11 cellular contexts compared by ENCODE assay signal in the genomic region with DNA sequence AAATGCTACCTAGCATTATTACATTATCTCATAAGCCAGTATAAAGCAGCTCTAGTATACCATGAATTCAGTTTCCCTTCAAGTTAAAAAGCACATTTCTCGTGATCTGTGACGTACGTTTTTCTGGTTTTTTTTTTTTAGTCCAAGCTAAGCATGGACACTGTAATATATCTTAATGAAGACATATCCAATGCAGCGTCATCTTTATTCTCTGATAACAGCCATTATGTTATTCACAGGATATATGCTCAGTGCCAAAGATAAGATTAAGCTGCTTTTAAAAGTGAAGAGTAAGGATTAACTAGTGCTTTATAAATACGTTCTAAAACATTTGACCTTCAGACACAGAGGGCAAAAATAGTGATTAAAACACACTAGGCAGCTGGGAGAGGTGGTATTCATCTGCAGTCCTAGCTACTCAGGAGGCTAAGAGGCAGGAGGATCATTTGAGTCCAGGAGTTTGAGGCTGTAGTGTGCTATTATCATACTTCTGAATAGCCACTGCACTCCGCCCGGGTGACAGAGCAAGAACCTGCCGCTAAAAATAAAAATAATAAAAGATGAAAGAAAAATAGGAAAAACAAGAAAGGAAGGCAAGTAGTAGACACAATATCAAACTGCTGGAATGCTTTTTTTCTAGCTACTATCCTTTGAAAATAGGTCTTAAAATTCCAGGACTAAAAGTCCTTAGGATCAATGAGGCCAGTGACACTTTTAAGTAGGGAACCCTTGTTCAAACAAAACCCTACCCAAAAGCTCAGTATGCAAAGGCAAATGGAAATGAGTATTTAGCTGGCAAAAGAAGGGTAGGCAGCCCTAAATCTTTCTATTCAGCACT. TPM values are rescaled to one million over a fixed set of nuclear protein-coding genes. Genes with fewer than 3 reads are reported as not detected.
DNase-seq lines count a peak whose midpoint lies in the region; ATAC-seq and TF ChIP-seq lines count a peak whose summit lies in the region.
"Had no signal": no experiment of that assay in that cellular context is flagged by ENCODE, and none has a peak within 500 bp of the region (broad histone marks: within the 10 kb centered on the region; RNA-seq: fewer than 3 reads in every experiment).

No MANE protein-coding gene starts in this region.

- no peak for ATAC-seq in DND-41 (ENCODE audit: insufficient read depth, low read depth)
- ATAC-seq in heart right ventricle: peak in 4 of 8 donors; percentile 2 to 26 (median 11)

- no peaks in the 10 kb centered on the region for H3K27me3 Mint-ChIP-seq in activated T-helper 1 cell treated with anti-CD3 and anti-CD28 coated beads, Interleukin-12 subunit alpha, Interleukin-12 subunit beta, Interleukin-2, Interleukin-4 antibody, amounts not matched to agents 30 ng/mL and 10 ng/mL and 1 ng/mL, durations not matched to agents 14 hours and 24 hours and 36 hours (ENCODE audit: insufficient read depth)

- H4K20me1 ChIP-seq in DND-41 (ENCODE audit: insufficient read depth, low read length): peaks cover 61% of the 10 kb centered on the region

- H2AFZ ChIP-seq in DND-41 (ENCODE audit: low read depth, low read length): no peak overlapping the region

- 0 out of 2 replicates have a peak overlapping the region, but pooled peaks have one; percentile 24 for H3K4me2 ChIP-seq in DND-41 (ENCODE audit: insufficient read depth, low read length)

- intact Hi-C loops in activated T-helper 1 cell treated with anti-CD3 and anti-CD28 coated beads, Interleukin-12 subunit alpha, Interleukin-12 subunit beta, Interleukin-2, Interleukin-4 antibody, amounts not matched to agents 30 ng/mL and 10 ng/mL and 1 ng/mL, durations not matched to agents 14 hours and 24 hours and 36 hours (cut with micrococcal nuclease): no loop called here
- intact Hi-C loops in heart right ventricle (cut with DNase I): loop anchor here in 1 of 10 donors (5.0 kb wide), 1 partner anchor 36 kb away; no protein-coding TSS in a partner anchor

- H3K4me1 Mint-ChIP-seq in activated T-helper 1 cell treated with anti-CD3 and anti-CD28 coated beads, Interleukin-12 subunit alpha, Interleukin-12 subunit beta, Interleukin-2, Interleukin-4 antibody, amounts not matched to agents 30 ng/mL and 10 ng/mL and 1 ng/mL, durations not matched to agents 14 hours and 24 hours and 36 hours (ENCODE audit: low read depth): peaks cover 53% of the 10 kb centered on the region

- H3K4me3 ChIP-seq in DND-41 (ENCODE audit: low read depth in 1 of 2, low read length in 2 of 2) (no peak overlapping the region), heart right ventricle (peak overlapping the region in 2 of 10 donors; percentile 3 to 4), rectal smooth muscle tissue (ENCODE audit: low read length) (no peak overlapping the region)
- H3K4me3 ChIP-seq: testis had no signal

- H3K36me3 Mint-ChIP-seq in activated T-helper 1 cell treated with anti-CD3 and anti-CD28 coated beads, Interleukin-12 subunit alpha, Interleukin-12 subunit beta, Interleukin-2, Interleukin-4 antibody, amounts not matched to agents 30 ng/mL and 10 ng/mL and 1 ng/mL, durations not matched to agents 14 hours and 24 hours and 36 hours (ENCODE audit: low read depth): peaks cover 45% of the 10 kb centered on the region

- no peaks in the 10 kb centered on the region for H3K9me3 Mint-ChIP-seq in activated T-helper 1 cell treated with anti-CD3 and anti-CD28 coated beads, Interleukin-12 subunit alpha, Interleukin-12 subunit beta, Interleukin-2, Interleukin-4 antibody, amounts not matched to agents 30 ng/mL and 10 ng/mL and 1 ng/mL, durations not matched to agents 14 hours and 24 hours and 36 hours

- 27 to 30% methylated on average over 8 of the region's 8 CpGs for WGBS in heart right ventricle, 2 donors

- H3K4me1 ChIP-seq in DND-41 (ENCODE audit: insufficient read depth, low read length) (peaks cover 29% of the 10 kb centered on the region), heart right ventricle (peaks cover 27 to 100% (median 95%) of the 10 kb centered on the region in 9 donors), rectal smooth muscle tissue (ENCODE audit: control insufficient read depth, insufficient read depth, low read length) (peaks cover 22% of the 10 kb centered on the region)

- peaks cover 98% of the 10 kb centered on the region for H3K79me2 ChIP-seq in DND-41 (ENCODE audit: insufficient read depth, low read length)

- peak overlapping the region; percentile 8 for H3K27ac Mint-ChIP-seq in activated T-helper 1 cell treated with anti-CD3 and anti-CD28 coated beads, Interleukin-12 subunit alpha, Interleukin-12 subunit beta, Interleukin-2, Interleukin-4 antibody, amounts not matched to agents 30 ng/mL and 10 ng/mL and 1 ng/mL, durations not matched to agents 14 hours and 24 hours and 36 hours

- H3K36me3 ChIP-seq in DND-41 (ENCODE audit: insufficient read depth, low read length): peaks cover 88% of the 10 kb centered on the region
- peaks cover 0 to 97% (median 13%) of the 10 kb centered on the region in 9 donors for H3K36me3 ChIP-seq in heart right ventricle
- peaks cover 9% of the 10 kb centered on the region for H3K36me3 ChIP-seq in rectal smooth muscle tissue (ENCODE audit: control insufficient read depth, insufficient read depth, low read length)

- H3K27ac ChIP-seq in DND-41 (ENCODE audit: low read length): no peak overlapping the region
- H3K27ac ChIP-seq in heart right ventricle: peak overlapping the region in 8 of 10 donors; percentile 13 to 51 (median 40)
- peak overlapping the region; percentile 70 for H3K27ac ChIP-seq in rectal smooth muscle tissue (ENCODE audit: low read depth, low read length)
- H3K27ac ChIP-seq: testis had no signal

- H3K27me3 ChIP-seq in DND-41 (ENCODE audit: insufficient read depth, low read length, poor library complexity) (no peaks in the 10 kb centered on the region), heart right ventricle (no peaks in the 10 kb centered on the region), rectal smooth muscle tissue (ENCODE audit: control insufficient read depth, insufficient read depth, low read length) (no peaks in the 10 kb centered on the region)
- H3K27me3 ChIP-seq: testis had no signal

- H3K9me3 ChIP-seq in DND-41 (ENCODE audit: insufficient read depth, low read length, severe bottlenecking) (no peaks in the 10 kb centered on the region), heart right ventricle (no peaks in the 10 kb centered on the region)
- H3K9me3 ChIP-seq: testis had no signal

- no peak for TF ChIP-seq CTCF in DND-41 (IDR thresholded peaks at IDR 0.05; ENCODE audit: borderline replicate concordance, extremely low read depth, low read length, poor library complexity, severe bottlenecking)
- TF ChIP-seq CTCF in heart right ventricle (IDR thresholded peaks at IDR 0.05): no peak

- H3K4me3 Mint-ChIP-seq in activated T-helper 1 cell treated with anti-CD3 and anti-CD28 coated beads, Interleukin-12 subunit alpha, Interleukin-12 subunit beta, Interleukin-2, Interleukin-4 antibody, amounts not matched to agents 30 ng/mL and 10 ng/mL and 1 ng/mL, durations not matched to agents 14 hours and 24 hours and 36 hours: no peak overlapping the region

- H3K9ac ChIP-seq in DND-41 (ENCODE audit: low read depth, low read length): no peak overlapping the region
- H3K9ac ChIP-seq in rectal smooth muscle tissue (ENCODE audit: low read length): no peak overlapping the region

- DNase-seq in DND-41 (no peak), heart right ventricle (no peak), hepatic stellate cell (ENCODE audit: low spot score) (no peak), iPS-NIHi11 (ENCODE audit: low spot score) (no peak), UCSD-AML1 (lab: John Stamatoyannopoulos, UW; ENCODE audit: unreplicated experiment) (no peak), GDM1 (lab: John Stamatoyannopoulos, UW) (no peak)
- no peak for DNase-seq in activated T-helper 1 cell treated with anti-CD3 and anti-CD28 coated beads, Interleukin-12 subunit alpha, Interleukin-12 subunit beta, Interleukin-2, Interleukin-4 antibody, amounts not matched to agents 30 ng/mL and 10 ng/mL and 1 ng/mL, durations not matched to agents 14 hours and 24 hours and 36 hours (ENCODE audit: low spot score)
- DNase-seq: activated naive CD4-positive, alpha-beta T cell; NCI-H446 treated with DMSO at 0.1 percent for 48 hours; testis had no signal

RNA-seq across cellular contexts. Expression of a gene that starts 7.7 kb away (rescaled TPM):
- total RNA-seq in activated T-helper 1 cell treated with anti-CD3 and anti-CD28 coated beads, Interleukin-12 subunit alpha, Interleukin-12 subunit beta, Interleukin-2, Interleukin-4 antibody, amounts not matched to agents 30 ng/mL and 10 ng/mL and 1 ng/mL, durations not matched to agents 14 hours and 24 hours and 36 hours: 195 and 205 TPM in 2 replicates
- total RNA-seq in heart right ventricle: 100 to 1,000 TPM; 174 to 363 (median 224) TPM
- polyA plus RNA-seq in heart right ventricle: 10 to 100 TPM; 47.9 to 76.0 TPM

RNA-seq across cellular contexts. Expression of a gene that starts 37.7 kb away (rescaled TPM):
- 0.70 and 0.86 TPM in 2 replicates for total RNA-seq in activated T-helper 1 cell treated with anti-CD3 and anti-CD28 coated beads, Interleukin-12 subunit alpha, Interleukin-12 subunit beta, Interleukin-2, Interleukin-4 antibody, amounts not matched to agents 30 ng/mL and 10 ng/mL and 1 ng/mL, durations not matched to agents 14 hours and 24 hours and 36 hours
- 10 to 100 TPM; 13.1 to 31.8 (median 18.3) TPM for total RNA-seq in heart right ventricle
- 10 to 100 TPM in 1 of 2 donors, 1 to 10 TPM in 1; 4.5 to 10.1 TPM for polyA plus RNA-seq in heart right ventricle
